ENCODE assay signal across 10 cellular contexts in the genomic region with DNA sequence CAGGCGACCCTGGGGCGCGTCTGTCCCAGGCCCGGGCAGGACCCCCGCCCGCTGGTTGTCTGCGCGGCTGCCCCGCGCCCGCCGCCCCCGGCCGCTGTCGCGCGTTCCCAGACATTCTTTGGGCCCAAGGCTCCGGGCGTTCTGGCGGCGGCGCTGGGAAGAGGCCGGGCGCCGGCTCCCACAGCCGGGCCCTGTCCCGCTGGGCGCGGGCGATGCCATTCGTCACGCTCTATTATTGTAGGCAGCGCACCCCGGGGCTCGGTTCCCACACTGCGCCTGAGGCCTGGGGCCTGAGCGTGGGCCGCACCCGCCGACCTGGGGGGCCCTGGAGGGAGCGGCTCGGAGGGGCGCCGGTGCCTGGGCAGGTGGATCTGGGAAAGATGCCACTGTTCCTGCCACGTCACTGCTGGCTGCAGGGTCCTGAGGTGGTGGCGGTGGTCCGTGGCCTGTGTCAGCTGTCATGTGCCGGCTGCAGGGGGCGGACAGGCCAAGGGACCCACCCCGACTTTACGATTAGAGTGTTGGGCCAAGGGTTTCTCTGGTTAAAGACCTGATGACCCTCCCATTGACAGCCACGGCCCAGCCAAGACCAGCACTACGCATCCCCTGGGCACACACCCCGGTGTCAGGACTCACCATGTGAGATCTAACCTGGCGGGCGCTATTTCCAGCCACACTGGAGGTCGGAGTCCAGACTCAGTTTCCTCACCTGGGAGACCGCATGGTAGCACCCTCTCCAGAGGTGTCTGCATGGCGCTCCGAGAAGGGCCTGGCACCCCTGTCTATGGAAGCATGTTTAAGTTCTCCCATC. TPM values are rescaled to one million over a fixed set of nuclear protein-coding genes. Genes with fewer than 3 reads are reported as not detected.
DNase-seq lines count a peak whose midpoint lies in the region; ATAC-seq, FAIRE-seq and TF ChIP-seq lines count a peak whose summit lies in the region.
"Had no signal": no experiment of that assay in that cellular context is flagged by ENCODE, and none has a peak within 500 bp of the region (broad histone marks: within the 10 kb centered on the region; RNA-seq: fewer than 3 reads in every experiment).

No MANE protein-coding gene starts in this region.

- H3K79me2 ChIP-seq in GM23248 (ENCODE audit: insufficient read depth): no peaks in the 10 kb centered on the region

- H3F3A ChIP-seq in GM23248 (ENCODE audit: insufficient read depth): no peaks in the 10 kb centered on the region

- H2AFZ ChIP-seq in GM23248: peak overlapping the region; percentile 59

- H3K4me1 ChIP-seq in GM23248 (ENCODE audit: insufficient read depth): no peaks in the 10 kb centered on the region
- peaks cover 8 to 31% of the 10 kb centered on the region in 2 donors for H3K4me1 ChIP-seq in ascending aorta
- H3K4me1 ChIP-seq in kidney (ENCODE audit: control insufficient read depth in 1 of 2, insufficient read depth in 1 of 2, low read depth in 1 of 2, low read length in 2 of 2): peaks cover 0 to 6% of the 10 kb centered on the region in 2 donors

- H3K4me3 Mint-ChIP-seq in stimulated activated effector memory CD8-positive, alpha-beta T cell treated with anti-CD3 and anti-CD28 coated beads, Interleukin-12 subunit alpha, Interleukin-12 subunit beta, amount 100 ng/mL, for 72 hours: peak overlapping the region; percentile 15
- H3K4me3 Mint-ChIP-seq: activated CD8-positive, alpha-beta memory T cell treated with anti-CD3 and anti-CD28 coated beads, Interleukin-2, amount 10 ng/mL, durations not matched to agents 7 days and 5 days had no signal

- peaks cover 5% of the 10 kb centered on the region for H3K9me3 Mint-ChIP-seq in stimulated activated effector memory CD8-positive, alpha-beta T cell treated with anti-CD3 and anti-CD28 coated beads, Interleukin-12 subunit alpha, Interleukin-12 subunit beta, amount 100 ng/mL, for 72 hours

- WGBS in GM23248 (ENCODE audit: low coverage in 1 of 2, low lambda C conversion rate in 2 of 2, missing lambda C conversion rate in 2 of 2), 2 experiments: 41 to 66% methylated on average over 27 to 53 of the region's 60 CpGs

- H3K27ac ChIP-seq in GM23248 (peak overlapping the region; percentile 14; the same call in 1 of the 2 replicates), ascending aorta (peak overlapping the region; percentile 93 to 95), kidney (ENCODE audit: low read depth in 2 of 2, low read length in 2 of 2) (no peak overlapping the region)

- DNase-seq in GM23248: peak; percentile 77
- DNase-seq in ascending aorta (ENCODE audit: low spot score in 2 of 2): peak; percentile 22 to 90
- DNase-seq in kidney: peak; percentile 83
- no peak for DNase-seq in stimulated activated effector memory CD8-positive, alpha-beta T cell treated with anti-CD3 and anti-CD28 coated beads, Interleukin-12 subunit alpha, Interleukin-12 subunit beta, amount 100 ng/mL, for 72 hours (ENCODE audit: low spot score in 2 of 2)
- DNase-seq in occipital lobe (lab: John Stamatoyannopoulos, UW): no peak
- no peak for DNase-seq in NCI-H2171 treated with DMSO at 0.1 percent for 48 hours (lab: John Stamatoyannopoulos, UW)
- no peak for DNase-seq in NCI-H1694 treated with DMSO at 0.1 percent for 48 hours (lab: John Stamatoyannopoulos, UW)
- DNase-seq: activated CD8-positive, alpha-beta memory T cell treated with anti-CD3 and anti-CD28 coated beads, Interleukin-2, amount 10 ng/mL, durations not matched to agents 7 days and 5 days; erythroblast had no signal

- intact Hi-C loops in ascending aorta (cut with DNase I) (loop anchor here (2.0 to 5.0 kb wide), 3 partner anchors 32 to 57 kb away; no protein-coding TSS in a partner anchor), kidney (cut with DNase I) (no loop called here)

- H3K4me1 Mint-ChIP-seq in stimulated activated effector memory CD8-positive, alpha-beta T cell treated with anti-CD3 and anti-CD28 coated beads, Interleukin-12 subunit alpha, Interleukin-12 subunit beta, amount 100 ng/mL, for 72 hours: peaks cover 9% of the 10 kb centered on the region

- no peak overlapping the region for H3K27ac Mint-ChIP-seq in stimulated activated effector memory CD8-positive, alpha-beta T cell treated with anti-CD3 and anti-CD28 coated beads, Interleukin-12 subunit alpha, Interleukin-12 subunit beta, amount 100 ng/mL, for 72 hours
- H3K27ac Mint-ChIP-seq: activated CD8-positive, alpha-beta memory T cell treated with anti-CD3 and anti-CD28 coated beads, Interleukin-2, amount 10 ng/mL, durations not matched to agents 7 days and 5 days had no signal

- in situ Hi-C loops in GM23248 (cut with MboI): no loop called here

- no peak overlapping the region for H3K4me2 ChIP-seq in GM23248 (ENCODE audit: unreplicated experiment)

- H3K9me3 ChIP-seq in GM23248 (ENCODE audit: low read depth) (no peaks in the 10 kb centered on the region), ascending aorta (peaks cover 0 to 9% of the 10 kb centered on the region in 2 donors), kidney (ENCODE audit: control insufficient read depth in 1 of 2, low read length in 2 of 2) (peaks cover 3% of the 10 kb centered on the region in 2 donors)

- no peaks in the 10 kb centered on the region for H3K9me2 ChIP-seq in GM23248 (ENCODE audit: insufficient read depth)

- no peaks in the 10 kb centered on the region for H3K36me3 Mint-ChIP-seq in stimulated activated effector memory CD8-positive, alpha-beta T cell treated with anti-CD3 and anti-CD28 coated beads, Interleukin-12 subunit alpha, Interleukin-12 subunit beta, amount 100 ng/mL, for 72 hours
- H3K36me3 Mint-ChIP-seq: activated CD8-positive, alpha-beta memory T cell treated with anti-CD3 and anti-CD28 coated beads, Interleukin-2, amount 10 ng/mL, durations not matched to agents 7 days and 5 days had no signal

- TF ChIP-seq CTCF in ascending aorta (IDR thresholded peaks at IDR 0.05) (no peak), kidney (IDR thresholded peaks at IDR 0.05; ENCODE audit: borderline replicate concordance, extremely low read depth, insufficient read depth) (no peak)

- ATAC-seq in stimulated activated effector memory CD8-positive, alpha-beta T cell treated with anti-CD3 and anti-CD28 coated beads, Interleukin-12 subunit alpha, Interleukin-12 subunit beta, amount 100 ng/mL, for 72 hours: no peak
- ATAC-seq: activated CD8-positive, alpha-beta memory T cell treated with anti-CD3 and anti-CD28 coated beads, Interleukin-2, amount 10 ng/mL, durations not matched to agents 7 days and 5 days; HCT116 had no signal

- FAIRE-seq in kidney (lab: Jason Lieb, UNC): no peak

- no peaks in the 10 kb centered on the region for H3K36me3 ChIP-seq in GM23248 (ENCODE audit: low read depth)
- no peaks in the 10 kb centered on the region for H3K36me3 ChIP-seq in ascending aorta
- H3K36me3 ChIP-seq in kidney (ENCODE audit: control insufficient read depth in 1 of 2, insufficient read depth in 2 of 2, low read length in 2 of 2): no peaks in the 10 kb centered on the region

- peak overlapping the region; percentile 74 for H3K9ac ChIP-seq in GM23248
- H3K9ac ChIP-seq in kidney (ENCODE audit: low read length in 2 of 2): no peak overlapping the region

- H4K20me1 ChIP-seq in GM23248 (ENCODE audit: insufficient read depth): no peaks in the 10 kb centered on the region

- H3K4me3 ChIP-seq in GM23248 (peak overlapping the region; percentile 69), ascending aorta (peak overlapping the region; percentile 44 to 63), kidney (ENCODE audit: low read length in 2 of 2) (no peak overlapping the region)

- no peaks in the 10 kb centered on the region for H3K27me3 ChIP-seq in GM23248 (replicated peaks; ENCODE audit: insufficient read depth)
- H3K27me3 ChIP-seq in ascending aorta: no peaks in the 10 kb centered on the region

RNA-seq across cellular contexts. Expression of a gene that starts 55.1 kb away (rescaled TPM):
- 17.4 and 22.6 TPM in 2 replicates for total RNA-seq in GM23248 (2014; rRNA removed; shearing (Covaris generic))
- polyA plus RNA-seq in GM23248 (2016; fragmentation: Nextera tagmentation; extraction: Ambion mirVana): 16.3 and 18.7 TPM in 2 replicates
- 82.9 TPM for total RNA-seq in ascending aorta
- total RNA-seq in kidney: 34.9 TPM
- 6.7 TPM for polyA plus RNA-seq in kidney (ENCODE audit: insufficient read depth, low read depth, low replicate concordance)
- total RNA-seq in occipital lobe: 17.0 TPM

Comparison
In these comparisons a context has a peak if more than half of its experiments do, and no peak if none do; other contexts are left out.
1. DNase-seq: peak in GM23248 (single experiment), ascending aorta (2 of 2) and kidney (single experiment); none in stimulated activated effector memory CD8-positive, alpha-beta T cell treated with anti-CD3 and anti-CD28 coated beads, Interleukin-12 subunit alpha, Interleukin-12 subunit beta, amount 100 ng/mL, for 72 hours (0 of 2), occipital lobe (single experiment), NCI-H2171 treated with DMSO at 0.1 percent for 48 hours (single experiment) and NCI-H1694 treated with DMSO at 0.1 percent for 48 hours (single experiment).
2. H3K27ac ChIP-seq: peak in GM23248 (single experiment) and ascending aorta (2 of 2); none in kidney (0 of 2).
3. H3K4me3 ChIP-seq: peak in GM23248 (single experiment) and ascending aorta (2 of 2); none in kidney (0 of 2).